Comparison of ENCODE assay signal across 21 cellular contexts in genomic region chr10:103822052-103822716, GRCh38. TPM values are rescaled to one million over a fixed set of nuclear protein-coding genes. Genes with fewer than 3 reads are reported as not detected.
DNase-seq lines count a peak whose midpoint lies in the region; ATAC-seq, FAIRE-seq and TF ChIP-seq lines count a peak whose summit lies in the region.
"Had no signal": no experiment of that assay in that cellular context is flagged by ENCODE, and none has a peak within 500 bp of the region (broad histone marks: within the 10 kb centered on the region; RNA-seq: fewer than 3 reads in every experiment).

No MANE protein-coding gene starts in this region.

- FAIRE-seq in pancreas (lab: Jason Lieb, UNC) = no peak
- FAIRE-seq: HTR-8/SVneo had no signal

- no peak for DNase-seq in endodermal cell
- no peak for DNase-seq in pancreas
- no peak for DNase-seq in stimulated activated CD4-positive, alpha-beta T cell treated with anti-CD3 and anti-CD28 coated beads, Interleukin-15, amount 100 ng/mL, for 24 hours
- DNase-seq in colonic mucosa = no peak
- DNase-seq: DND-41; Kasumi-1; MG63; NCI-H1048; NCI-H1436 treated with DMSO at 0.1 percent for 48 hours; NCI-H2029; NCI-H2171 treated with DMSO at 0.1 percent for 48 hours; NK-92 treated with Interleukin-12 subunit alpha and Interleukin-12 subunit beta, amount 100 ng/mL, for 24 hours; Right ventricle myocardium superior had no signal

- H3K4me1 ChIP-seq in BLaER1 treated with 17β-estradiol and CSF1 and Interleukin-3, amounts not matched to agents 10 nM and 100 nM = peaks cover 70 to 93% (median 89%) of the 10 kb centered on the region in 10 experiments
- peaks cover 4% of the 10 kb centered on the region; the same call in 1 of the 2 replicates for H3K4me1 ChIP-seq in HEK293 (ENCODE audit: control insufficient read depth, insufficient read depth, low read length)
- peaks cover 16% of the 10 kb centered on the region for H3K4me1 ChIP-seq in endodermal cell (ENCODE audit: control insufficient read depth, insufficient read depth, low read length)
- H3K4me1 ChIP-seq in pancreas = peaks cover 0 to 4% (median 0%) of the 10 kb centered on the region in 3 donors
- H3K4me1 ChIP-seq in colonic mucosa = peaks cover 13% of the 10 kb centered on the region
- H3K4me1 ChIP-seq: HAP-1 had no signal

- POLR2A ChIA-PET in HEK293 (lab: Yijun Ruan, JAX) = no interaction called here

- peaks cover 23% of the 10 kb centered on the region for H3K27me3 Mint-ChIP-seq in endodermal cell (ENCODE audit: insufficient read depth)

- H3K27ac Mint-ChIP-seq in endodermal cell = peak overlapping the region; percentile 64
- H3K27ac Mint-ChIP-seq: CD14-positive monocyte had no signal

- H3K27me3 ChIP-seq in BLaER1 treated with 17β-estradiol and CSF1 and Interleukin-3, amounts not matched to agents 10 nM and 100 nM = no peaks in the 10 kb centered on the region
- H3K27me3 ChIP-seq in endodermal cell (ENCODE audit: control insufficient read depth, insufficient read depth, low read length, poor library complexity, severe bottlenecking) (peaks cover 11% of the 10 kb centered on the region), pancreas (no peaks in the 10 kb centered on the region), colonic mucosa (no peaks in the 10 kb centered on the region)
- H3K27me3 ChIP-seq: MG63, Peyer's patch had no signal

- peak overlapping the region; percentile 28 to 97 (median 91); a peak in 19 of 22 replicates for H3K4me2 ChIP-seq in BLaER1 treated with 17β-estradiol and CSF1 and Interleukin-3, amounts not matched to agents 10 nM and 100 nM

- no peak overlapping the region for H3K4me3 Mint-ChIP-seq in endodermal cell
- H3K4me3 Mint-ChIP-seq: CD14-positive monocyte had no signal

- H3K36me3 ChIP-seq in BLaER1 treated with 17β-estradiol and CSF1 and Interleukin-3, amounts not matched to agents 10 nM and 100 nM = peaks cover 0 to 14% (median 2%) of the 10 kb centered on the region in 11 experiments; a peak in 7 of 22 replicates
- H3K36me3 ChIP-seq in HEK293 (ENCODE audit: control insufficient read depth in 2 of 2, insufficient read depth in 1 of 2, low read length in 2 of 2) = no peaks in the 10 kb centered on the region
- H3K36me3 ChIP-seq in endodermal cell (ENCODE audit: control insufficient read depth, insufficient read depth, low read length) = no peaks in the 10 kb centered on the region
- no peaks in the 10 kb centered on the region for H3K36me3 ChIP-seq in pancreas
- H3K36me3 ChIP-seq in colonic mucosa = no peaks in the 10 kb centered on the region
- H3K36me3 ChIP-seq: HAP-1, MG63, Peyer's patch had no signal

- no peaks in the 10 kb centered on the region for H3K36me3 Mint-ChIP-seq in endodermal cell (ENCODE audit: low read depth)
- H3K36me3 Mint-ChIP-seq: CD14-positive monocyte had no signal

- ATAC-seq in pancreas (no peak), GM21381 (IDR thresholded peaks at IDR 0.05; ENCODE audit: unreplicated experiment) (no peak)

- peak overlapping the region in 7 of 11 experiments; percentile 8 to 80 (median 70); a peak in 12 of 22 replicates for H3K9ac ChIP-seq in BLaER1 treated with 17β-estradiol and CSF1 and Interleukin-3, amounts not matched to agents 10 nM and 100 nM
- H3K9ac ChIP-seq in endodermal cell (ENCODE audit: extremely low read depth, low read length, poor library complexity, severe bottlenecking) (no peak overlapping the region), colonic mucosa (ENCODE audit: low read depth in 2 of 2, low read length in 2 of 2) (no peak overlapping the region)

- peaks cover 9 to 29% (median 21%) of the 10 kb centered on the region in 11 experiments; a peak in 12 of 22 replicates for H4K20me1 ChIP-seq in BLaER1 treated with 17β-estradiol and CSF1 and Interleukin-3, amounts not matched to agents 10 nM and 100 nM

- no peaks in the 10 kb centered on the region for H3K9me3 ChIP-seq in BLaER1 treated with 17β-estradiol and CSF1 and Interleukin-3, amounts not matched to agents 10 nM and 100 nM (replicated peaks in 1 of 11)
- H3K9me3 ChIP-seq in HEK293 (ENCODE audit: control insufficient read depth, insufficient read depth, low read depth, low read length) = no peaks in the 10 kb centered on the region
- H3K9me3 ChIP-seq in endodermal cell (ENCODE audit: control insufficient read depth, low read length) = no peaks in the 10 kb centered on the region
- no peaks in the 10 kb centered on the region for H3K9me3 ChIP-seq in pancreas
- no peaks in the 10 kb centered on the region for H3K9me3 ChIP-seq in colonic mucosa
- H3K9me3 ChIP-seq: HAP-1, MG63, Peyer's patch had no signal

- 89% methylated on average over 5 of the region's 5 CpGs; no CpG with 5 or more reads in 1 of the 2 experiments for WGBS in endodermal cell (ENCODE audit: insufficient coverage in 1 of 2, insufficient read length in 1 of 2), 2 experiments
- 69 to 79% methylated on average over 5 of the region's 5 CpGs for WGBS in pancreas, 2 donors

- TF ChIP-seq CTCF in HEK293 (tag by site-specific recombination; IDR thresholded peaks at IDR 0.05) = no peak
- no peak for TF ChIP-seq CTCF in endodermal cell (conservative IDR thresholded peaks at IDR 0.05)
- TF ChIP-seq CTCF in pancreas (IDR thresholded peaks at IDR 0.05) = no peak
- no peak for TF ChIP-seq CTCF in colonic mucosa (IDR thresholded peaks at IDR 0.05)

- no peaks in the 10 kb centered on the region for H3K9me3 Mint-ChIP-seq in endodermal cell
- H3K9me3 Mint-ChIP-seq: CD14-positive monocyte had no signal

- H3K27ac ChIP-seq in BLaER1 treated with 17β-estradiol and CSF1 and Interleukin-3, amounts not matched to agents 10 nM and 100 nM = peak overlapping the region in 8 of 11 experiments; percentile 33 to 98 (median 94); a peak in 15 of 22 replicates
- H3K27ac ChIP-seq in HEK293 (ENCODE audit: extremely low read depth, low read depth, low read length) = no peak overlapping the region
- H3K27ac ChIP-seq in endodermal cell (ENCODE audit: low read depth, low read length) = no peak overlapping the region
- H3K27ac ChIP-seq in pancreas = peak overlapping the region; percentile 44 to 71 (median 61)
- no peak overlapping the region for H3K27ac ChIP-seq in colonic mucosa
- H3K27ac ChIP-seq: Peyer's patch, SK-N-MC had no signal

- CTCF ChIA-PET in HEK293 (lab: Yijun Ruan, JAX) = interaction anchor here (0.7 to 0.9 kb wide), 3 partner anchors 33 to 531 kb away, joined by 3 to 6 read pairs (median 4); partner anchors contain the start of gene SH3PXD2A

- intact Hi-C loops in pancreas (cut with DNase I) = no loop called here
- intact Hi-C loops in colonic mucosa (cut with DNase I) = no loop called here

- H3K4me1 Mint-ChIP-seq in endodermal cell = peaks cover 51% of the 10 kb centered on the region

- H3K4me3 ChIP-seq in BLaER1 treated with 17β-estradiol and CSF1 and Interleukin-3, amounts not matched to agents 10 nM and 100 nM = no peak overlapping the region
- H3K4me3 ChIP-seq in HEK293 (ENCODE audit: low read depth, low read length) (no peak overlapping the region), endodermal cell (ENCODE audit: low read length) (no peak overlapping the region), pancreas (no peak overlapping the region), colonic mucosa (no peak overlapping the region)
- H3K4me3 ChIP-seq: HAP-1, MG63, Peyer's patch, SK-N-MC had no signal

TF ChIP-seq in HEK293, 187 proteins besides CTCF, POLR2A, EP300 and RAD21 (continues in another document):
- TF ChIP-seq ZBTB20 (tag by site-specific recombination; IDR thresholded peaks at IDR 0.05) (0 out of 2 replicates have a peak, but pooled peaks have one; percentile 52), PRDM10 (tag by site-specific recombination; IDR thresholded peaks at IDR 0.05) (0 out of 2 replicates have a peak, but pooled peaks have one; percentile 15), INSM2 (tag by site-specific recombination; IDR thresholded peaks at IDR 0.05) (no peak), ZNF510 (tag by site-specific recombination; IDR thresholded peaks at IDR 0.05; ENCODE audit: insufficient replicate concordance) (no peak)

RNA-seq across cellular contexts. Expression of gene SH3PXD2A, which starts 33.2 kb away (rescaled TPM):
- 10 to 100 TPM; 15.7 to 22.6 TPM for total RNA-seq in endodermal cell
- 11.5 TPM for polyA plus RNA-seq in endodermal cell (2013, experiment 1 of 2)
- polyA plus RNA-seq in endodermal cell (2013, experiment 2 of 2) = 11.0 TPM
- 10 to 100 TPM in 1 of 6 donors, 1 to 10 TPM in 5; 3.9 to 16.4 (median 6.7) TPM for total RNA-seq in pancreas
- 10 to 100 TPM in 1 of 2 donors, 1 to 10 TPM in 1; 8.1 to 10.6 TPM for polyA plus RNA-seq in pancreas
- total RNA-seq in colonic mucosa = 10 to 100 TPM; 37.5 to 40.8 TPM

Comparison
In these comparisons a context has a peak if more than half of its experiments do, and no peak if none do; other contexts are left out.
1. H3K27ac ChIP-seq: peak in BLaER1 treated with 17β-estradiol and CSF1 and Interleukin-3, amounts not matched to agents 10 nM and 100 nM (8 of 11) and pancreas (4 of 4); none in HEK293 (single experiment), endodermal cell (single experiment) and colonic mucosa (single experiment).
2. H3K9ac ChIP-seq: peak in BLaER1 treated with 17β-estradiol and CSF1 and Interleukin-3, amounts not matched to agents 10 nM and 100 nM (7 of 11); none in endodermal cell (single experiment) and colonic mucosa (0 of 2).